Comparison of ENCODE assay signal across 5 cellular contexts in genomic region chr1:169804941-169805340, GRCh38.
"Had no signal": no experiment of that assay in that cellular context is flagged by ENCODE, and none has a peak within 500 bp of the region (broad histone marks: within the 10 kb centered on the region; RNA-seq: fewer than 3 reads in every experiment).

No MANE protein-coding gene starts in this region.

- H3K27ac ChIP-seq: HL-60 had no signal

- H3K4me3 ChIP-seq: K562 had no signal

- H3K4me1 Mint-ChIP-seq: IgD-negative memory B cell had no signal

- H3K9me3 Mint-ChIP-seq: IgD-negative memory B cell had no signal

- DNase-seq: IMR-90, KBM-7 had no signal

- H3K27ac Mint-ChIP-seq: IgD-negative memory B cell had no signal

- H3K27me3 Mint-ChIP-seq: IgD-negative memory B cell had no signal

- H3K4me3 Mint-ChIP-seq: IgD-negative memory B cell had no signal
